Comparison of ENCODE assay signal across 8 cellular contexts in the genomic region with DNA sequence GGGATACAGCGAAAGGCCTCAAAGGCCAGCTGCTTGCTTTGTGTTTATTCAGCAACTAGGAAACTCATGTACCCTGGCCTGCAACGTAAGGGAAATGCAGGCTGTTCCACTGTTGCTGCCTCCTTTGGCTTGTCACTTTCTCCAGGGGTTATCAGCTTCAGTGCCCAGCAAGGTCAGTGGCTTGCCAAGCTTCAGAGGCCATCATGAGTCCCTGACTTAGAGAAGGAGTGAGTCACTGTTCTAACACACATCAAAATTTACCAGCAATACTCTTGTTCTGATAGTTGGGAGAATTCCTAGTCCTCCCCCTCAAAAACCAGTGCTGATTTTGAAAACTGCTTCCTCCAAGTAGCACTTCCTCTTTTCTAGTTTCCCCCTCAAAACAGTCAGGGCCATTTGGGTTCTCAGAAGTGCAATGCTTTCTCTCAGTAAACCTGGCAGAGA.
DNase-seq lines count a peak whose midpoint lies in the region; ATAC-seq, FAIRE-seq and TF ChIP-seq lines count a peak whose summit lies in the region.

No MANE protein-coding gene starts in this region.

- H3K9me3 ChIP-seq in Caco-2: no peaks in the 10 kb centered on the region

- H3K4me3 ChIP-seq in fibroblast of villous mesenchyme (ENCODE audit: low read depth, low read length) (no peak overlapping the region), Caco-2 (ENCODE audit: low read depth, low read length) (no peak overlapping the region)

- H3K4me1 ChIP-seq in Caco-2: no peaks in the 10 kb centered on the region

- peaks cover 5% of the 10 kb centered on the region for H3K4me1 Mint-ChIP-seq in Caco-2 (ENCODE audit: low read depth, unreplicated experiment)
- no peaks in the 10 kb centered on the region for H3K4me1 Mint-ChIP-seq in activated CD8-positive, alpha-beta T cell treated with anti-CD3 and anti-CD28 coated beads for 36 hours (ENCODE audit: low read depth)

- no peak overlapping the region for H3K4me3 Mint-ChIP-seq in Caco-2 (ENCODE audit: unreplicated experiment)
- no peak overlapping the region for H3K4me3 Mint-ChIP-seq in activated CD8-positive, alpha-beta T cell treated with anti-CD3 and anti-CD28 coated beads for 36 hours

- POLR2A ChIA-PET in Caco-2 (lab: Charles Lee): no interaction called here
- POLR2A ChIA-PET in activated CD8-positive, alpha-beta T cell treated with anti-CD3 and anti-CD28 coated beads for 36 hours (lab: Charles Lee): no interaction called here

- ATAC-seq in HG02571 (IDR thresholded peaks at IDR 0.05; ENCODE audit: unreplicated experiment): peak; percentile 84
- no peak for ATAC-seq in activated CD8-positive, alpha-beta T cell treated with anti-CD3 and anti-CD28 coated beads for 36 hours

- H3K36me3 ChIP-seq in Caco-2 (ENCODE audit: control insufficient read depth, insufficient read depth, low read length): no peaks in the 10 kb centered on the region

- BruUV-seq in Caco-2 (replicated peaks; lab: Mats Ljungman, UMichigan): no TSS peak

- no peak for TF ChIP-seq POLR2A in GM12892 (IDR thresholded peaks at IDR 0.05; ENCODE audit: low read depth, low read length)

- H3K36me3 Mint-ChIP-seq in Caco-2 (ENCODE audit: insufficient read depth, unreplicated experiment): no peaks in the 10 kb centered on the region
- no peaks in the 10 kb centered on the region for H3K36me3 Mint-ChIP-seq in activated CD8-positive, alpha-beta T cell treated with anti-CD3 and anti-CD28 coated beads for 36 hours (ENCODE audit: low read depth)

- DNase-seq in GM12892 (ENCODE audit: insufficient read length): no peak
- DNase-seq in NAMALWA (ENCODE audit: low spot score): peak; percentile 77
- DNase-seq in fibroblast of villous mesenchyme (ENCODE audit: low read depth): peak; percentile 13
- DNase-seq in superior temporal gyrus (ENCODE audit: extremely low spot score): peak; percentile 33
- no peak for DNase-seq in activated CD4-positive, alpha-beta T cell treated with anti-CD3 and anti-CD28 coated beads for 4 hours
- DNase-seq in Caco-2: no peak
- no peak for DNase-seq in activated CD8-positive, alpha-beta T cell treated with anti-CD3 and anti-CD28 coated beads for 36 hours

- FAIRE-seq in GM12892 (lab: Jason Lieb, UNC): peak; percentile 56

- H3K27me3 Mint-ChIP-seq in Caco-2 (ENCODE audit: insufficient read depth, unreplicated experiment): peaks cover 4% of the 10 kb centered on the region
- no peaks in the 10 kb centered on the region for H3K27me3 Mint-ChIP-seq in activated CD8-positive, alpha-beta T cell treated with anti-CD3 and anti-CD28 coated beads for 36 hours

- intact Hi-C loops in Caco-2 (cut with micrococcal nuclease; ENCODE audit: unreplicated experiment): no loop called here
- intact Hi-C loops in activated CD8-positive, alpha-beta T cell treated with anti-CD3 and anti-CD28 coated beads for 36 hours (cut with micrococcal nuclease): no loop called here

- TF ChIP-seq CTCF in fibroblast of villous mesenchyme (IDR thresholded peaks at IDR 0.05; ENCODE audit: insufficient read depth, low read depth, low read length): no peak
- TF ChIP-seq CTCF in Caco-2 (IDR thresholded peaks at IDR 0.05; ENCODE audit: insufficient read depth in 1 of 2, low read depth in 1 of 2, low read length in 1 of 2, severe bottlenecking in 1 of 2, unreplicated experiment in 1 of 2): no peak
- TF ChIP-seq CTCF in activated CD8-positive, alpha-beta T cell treated with anti-CD3 and anti-CD28 coated beads for 36 hours (IDR thresholded peaks at IDR 0.05): no peak

- no peaks in the 10 kb centered on the region for H3K27me3 ChIP-seq in Caco-2 (replicated peaks; ENCODE audit: control insufficient read depth, insufficient read depth, low read length)

- H3K9me3 Mint-ChIP-seq in Caco-2 (ENCODE audit: unreplicated experiment): no peaks in the 10 kb centered on the region
- H3K9me3 Mint-ChIP-seq in activated CD8-positive, alpha-beta T cell treated with anti-CD3 and anti-CD28 coated beads for 36 hours: no peaks in the 10 kb centered on the region

- H3K27ac Mint-ChIP-seq in Caco-2 (ENCODE audit: unreplicated experiment): no peak overlapping the region
- no peak overlapping the region for H3K27ac Mint-ChIP-seq in activated CD8-positive, alpha-beta T cell treated with anti-CD3 and anti-CD28 coated beads for 36 hours

- CTCF ChIA-PET in Caco-2 (lab: Charles Lee): no interaction called here
- CTCF ChIA-PET in activated CD8-positive, alpha-beta T cell treated with anti-CD3 and anti-CD28 coated beads for 36 hours (lab: Charles Lee): no interaction called here

Comparison
In these comparisons a context has a peak if more than half of its experiments do, and no peak if none do; other contexts are left out.
1. DNase-seq: peak in NAMALWA (single experiment), fibroblast of villous mesenchyme (single experiment) and superior temporal gyrus (single experiment); none in GM12892 (single experiment), activated CD4-positive, alpha-beta T cell treated with anti-CD3 and anti-CD28 coated beads for 4 hours (0 of 2), Caco-2 (0 of 2) and activated CD8-positive, alpha-beta T cell treated with anti-CD3 and anti-CD28 coated beads for 36 hours (single experiment).